8 cellular contexts compared by ENCODE assay signal in genomic region chr18:62741118-62741566, GRCh38. TPM values are rescaled to one million over a fixed set of nuclear protein-coding genes. Genes with fewer than 3 reads are reported as not detected.
DNase-seq lines count a peak whose midpoint lies in the region; ATAC-seq, FAIRE-seq and TF ChIP-seq lines count a peak whose summit lies in the region.
"Had no signal": no experiment of that assay in that cellular context is flagged by ENCODE, and none has a peak within 500 bp of the region (broad histone marks: within the 10 kb centered on the region; RNA-seq: fewer than 3 reads in every experiment).

No MANE protein-coding gene starts in this region.

- no peak overlapping the region for H3K9ac ChIP-seq in endothelial cell of umbilical vein (replicated peaks; ENCODE audit: extremely low read depth, insufficient read depth, low read length)

- in situ Hi-C loops in HAP-1 (cut with MboI; ENCODE audit: low sequenced_read_pairs), result no loop called here

- dilution Hi-C loops in endothelial cell of umbilical vein (cut with MboI; ENCODE audit: extremely low pct_ligation_motif_present, low sequenced_read_pairs), result no loop called here

- ATAC-seq in HG03159 (IDR thresholded peaks at IDR 0.05; ENCODE audit: unreplicated experiment) (no peak), GM21367 (IDR thresholded peaks at IDR 0.05; ENCODE audit: unreplicated experiment) (no peak)

- H3K4me1 ChIP-seq in HAP-1 (peaks cover 16% of the 10 kb centered on the region), endothelial cell of umbilical vein (ENCODE audit: control insufficient read depth, extremely low read depth, insufficient read depth, low read length) (peaks cover 2% of the 10 kb centered on the region), prostate gland (replicated peaks) (peaks cover 8% of the 10 kb centered on the region)

- H3K27me3 ChIP-seq in HAP-1 (ENCODE audit: low read depth) (no peaks in the 10 kb centered on the region), endothelial cell of umbilical vein (ENCODE audit: control insufficient read depth in 2 of 2, insufficient read depth in 2 of 2, low read length in 2 of 2) (no peaks in the 10 kb centered on the region), prostate gland (replicated peaks; ENCODE audit: insufficient read depth) (no peaks in the 10 kb centered on the region)

- TF ChIP-seq CTCF in endothelial cell of umbilical vein (IDR thresholded peaks at IDR 0.05; ENCODE audit: extremely low read depth in 1 of 2, insufficient read depth in 1 of 2, low read depth in 1 of 2, low read length in 2 of 2) (no peak), prostate gland (IDR thresholded peaks at IDR 0.05) (no peak), coronary artery (IDR thresholded peaks at IDR 0.05) (no peak)

- H4K20me1 ChIP-seq in endothelial cell of umbilical vein (replicated peaks; ENCODE audit: control insufficient read depth, extremely low read depth, insufficient read depth, low read length), result no peaks in the 10 kb centered on the region

- BruUV-seq in endothelial cell of umbilical vein (replicated peaks; lab: Mats Ljungman, UMichigan), result no TSS peak

- no peak overlapping the region for H3K4me3 ChIP-seq in HAP-1
- H3K4me3 ChIP-seq in endothelial cell of umbilical vein (replicated peaks in 1 of 3; ENCODE audit: insufficient read depth in 1 of 3, low read depth in 1 of 3, low read length in 3 of 3), result no peak overlapping the region
- no peak overlapping the region for H3K4me3 ChIP-seq in prostate gland
- no peak overlapping the region for H3K4me3 ChIP-seq in coronary artery

- intact Hi-C loops in endothelial cell of umbilical vein (cut with micrococcal nuclease), result no loop called here
- intact Hi-C loops in prostate gland (cut with DNase I), result no loop called here

- no peak overlapping the region for H2AFZ ChIP-seq in endothelial cell of umbilical vein (ENCODE audit: low read depth, low read length)

- no peak overlapping the region for H3K27ac ChIP-seq in endothelial cell of umbilical vein (ENCODE audit: insufficient read depth, low read depth, low read length)
- peak overlapping the region; percentile 66 to 71 for H3K27ac ChIP-seq in prostate gland
- no peak overlapping the region for H3K27ac ChIP-seq in coronary artery

- peak; percentile 63 to 79 for DNase-seq in HAP-1 (ENCODE audit: low spot score in 2 of 2)
- DNase-seq in NOMO-1 (lab: John Stamatoyannopoulos, UW; ENCODE audit: unreplicated experiment in 2 of 2), result peak; percentile 80 to 92
- DNase-seq in endothelial cell of umbilical vein (ENCODE audit: low read depth, low spot score), result peak; percentile 47
- peak; percentile 73 for DNase-seq in prostate gland (ENCODE audit: low spot score)
- no peak for DNase-seq in coronary artery (ENCODE audit: low spot score)
- DNase-seq: NCI-H1436 treated with DMSO at 0.1 percent for 48 hours had no signal

- H3K4me2 ChIP-seq in endothelial cell of umbilical vein (ENCODE audit: insufficient read depth, low read length), result no peak overlapping the region

- POLR2A ChIA-PET in endothelial cell of umbilical vein (lab: Charles Lee), result no interaction called here

- H3K9me3 ChIP-seq in HAP-1, result no peaks in the 10 kb centered on the region
- H3K9me3 ChIP-seq in endothelial cell of umbilical vein (replicated peaks; ENCODE audit: control insufficient read depth, insufficient read depth, low read length), result no peaks in the 10 kb centered on the region
- H3K9me3 ChIP-seq in prostate gland, result no peaks in the 10 kb centered on the region

- WGBS in prostate gland, result 16% methylated on average over 4 of the region's 4 CpGs

- CTCF ChIA-PET in endothelial cell of umbilical vein (lab: Charles Lee), result interaction anchor here (0.9 to 1.4 kb wide), 4 partner anchors 9 to 242 kb away, joined by 3 to 4 read pairs (median 4); no protein-coding TSS in a partner anchor

- FAIRE-seq in endothelial cell of umbilical vein (lab: Jason Lieb, UNC), result no peak

- no peaks in the 10 kb centered on the region for H3K79me2 ChIP-seq in endothelial cell of umbilical vein (ENCODE audit: control insufficient read depth, insufficient read depth, low read length)

- H3K36me3 ChIP-seq in HAP-1 (replicated peaks) (no peaks in the 10 kb centered on the region), endothelial cell of umbilical vein (ENCODE audit: control insufficient read depth in 2 of 2, extremely low read depth in 1 of 2, insufficient read depth in 2 of 2, low read length in 2 of 2) (no peaks in the 10 kb centered on the region), prostate gland (no peaks in the 10 kb centered on the region)

- TF ChIP-seq POLR2A in endothelial cell of umbilical vein (IDR thresholded peaks at IDR 0.05; ENCODE audit: low read depth, low read length) (no peak), prostate gland (IDR thresholded peaks at IDR 0.05) (no peak)

- H3K9me1 ChIP-seq in endothelial cell of umbilical vein (replicated peaks; ENCODE audit: control insufficient read depth, extremely low read depth, insufficient read depth, low read length), result no peaks in the 10 kb centered on the region

TF ChIP-seq in endothelial cell of umbilical vein, 7 proteins besides CTCF, POLR2A, EP300 and RAD21:
- TF ChIP-seq JUN (IDR thresholded peaks at IDR 0.05; ENCODE audit: borderline replicate concordance, insufficient read depth, insufficient read length, low read depth), result peak; percentile 6
- no peak for TF ChIP-seq MAX (IDR thresholded peaks at IDR 0.05; ENCODE audit: insufficient read depth, insufficient read length)
- peak; percentile 27 for TF ChIP-seq FOS (IDR thresholded peaks at IDR 0.05; ENCODE audit: borderline replicate concordance, insufficient read depth, low read length)

RNA-seq across cellular contexts. Expression of gene PHLPP1, which starts 25.8 kb away (rescaled TPM):
- total RNA-seq in endothelial cell of umbilical vein, result 10.8 and 11.2 TPM in 2 replicates
- polyA plus RNA-seq in endothelial cell of umbilical vein, result 4.0 and 4.4 TPM in 2 replicates
- polyA plus RNA-seq in endothelial cell of umbilical vein (2011; cell fraction: cytosol; rRNA removed), result 4.8 and 4.9 TPM in 2 replicates
- polyA plus RNA-seq in endothelial cell of umbilical vein (2011; cell fraction: nucleus; rRNA removed), result 7.3 and 7.5 TPM in 2 replicates
- polyA plus RNA-seq in endothelial cell of umbilical vein (2012), result 4.4 and 4.6 TPM in 2 replicates
- polyA minus RNA-seq in endothelial cell of umbilical vein, result 11.4 and 17.8 TPM in 2 replicates
- polyA minus RNA-seq in endothelial cell of umbilical vein (2011; cell fraction: cytosol; rRNA and poly(A)+ RNA removed), result 12.9 TPM
- polyA minus RNA-seq in endothelial cell of umbilical vein (2011; cell fraction: nucleus; rRNA and poly(A)+ RNA removed), result 19.1 and 29.4 TPM in 2 replicates
- 10 to 100 TPM; 16.8 to 44.1 TPM for total RNA-seq in prostate gland

Comparison
In these comparisons a context has a peak if more than half of its experiments do, and no peak if none do; other contexts are left out.
1. H3K27ac ChIP-seq: peak in prostate gland (2 of 2); none in endothelial cell of umbilical vein (single experiment) and coronary artery (0 of 2).